Comparison of ENCODE assay signal across 26 cellular contexts in genomic region chr16:57692636-57693035, GRCh38. TPM values are rescaled to one million over a fixed set of nuclear protein-coding genes. Genes with fewer than 3 reads are reported as not detected.
"Had no signal": no experiment of that assay in that cellular context is flagged by ENCODE, and none has a peak within 500 bp of the region (broad histone marks: within the 10 kb centered on the region; RNA-seq: fewer than 3 reads in every experiment).

No MANE protein-coding gene starts in this region.

- DNase-seq: Karpas-422; KG1; MG63; NCI-H1092; NCI-H1105 treated with DMSO at 0.1 percent for 48 hours; NCI-H1417 treated with DMSO at 0.1 percent for 48 hours; NCI-H146; NCI-H1694 treated with DMSO at 0.1 percent for 48 hours; NCI-H1930; NCI-H2081; NCI-H2107; NCI-H2227 treated with DMSO at 0.1 percent for 48 hours; NCI-H524; NCI-H526 treated with DMSO at 0.1 percent for 48 hours; NCI-H748 treated with DMSO at 0.1 percent for 48 hours; NK-92 treated with Interleukin-12 subunit alpha and Interleukin-12 subunit beta, amount 100 ng/mL, for 24 hours; PC-3; SHP77; SK-N-SH; SW 1271 had no signal

- H3K9me3 ChIP-seq: MG63, SK-N-SH had no signal

- H3K36me3 ChIP-seq: MG63 had no signal

- H3K27ac ChIP-seq: RWPE1 had no signal

- H3K9ac ChIP-seq: SK-N-SH had no signal

- ATAC-seq: Panc1, PC-3 had no signal

- H3K4me2 ChIP-seq: SK-N-SH had no signal

- H3K4me3 ChIP-seq: MG63 had no signal

RNA-seq across cellular contexts. Expression of gene DRC7, which starts 2.0 kb away (rescaled TPM):
- total RNA-seq: HT1080, NCI-H460, PC-3, SK-MEL-5 had no signal

RNA-seq across cellular contexts. Expression of gene ADGRG3, which starts 24.5 kb away (rescaled TPM):
- total RNA-seq: HT1080, OCI-LY7, PC-3, SK-MEL-5 had no signal
- polyA plus RNA-seq: SK-N-SH had no signal
